10 cellular contexts compared by ENCODE assay signal in the genomic region with DNA sequence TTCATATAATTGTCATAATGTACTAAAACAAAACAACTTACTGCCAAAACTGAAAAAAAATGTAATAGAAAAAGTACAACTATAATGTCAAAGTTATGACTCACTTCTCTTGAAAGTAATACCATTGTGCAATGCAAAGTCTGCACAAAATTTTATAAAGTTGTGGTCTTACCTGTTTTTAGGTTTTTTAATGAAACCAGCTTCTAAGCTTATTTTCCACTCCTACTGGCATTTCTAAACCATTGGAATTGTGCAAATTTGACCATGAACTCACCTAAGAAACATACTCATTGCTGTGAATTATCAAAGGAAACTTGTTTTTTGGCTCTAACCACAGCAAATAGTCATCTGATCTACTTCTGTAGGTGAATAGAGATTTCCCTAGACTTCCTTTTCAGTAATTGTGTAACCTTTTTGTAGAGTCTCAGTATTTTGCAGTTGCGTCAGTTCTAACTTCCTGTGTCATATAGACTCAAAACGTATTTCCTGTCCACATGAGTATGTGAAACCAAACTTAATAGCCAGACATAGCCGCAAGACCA. TPM values are rescaled to one million over a fixed set of nuclear protein-coding genes. Genes with fewer than 3 reads are reported as not detected.
DNase-seq lines count a peak whose midpoint lies in the region; ATAC-seq and TF ChIP-seq lines count a peak whose summit lies in the region.
"Had no signal": no experiment of that assay in that cellular context is flagged by ENCODE, and none has a peak within 500 bp of the region (broad histone marks: within the 10 kb centered on the region; RNA-seq: fewer than 3 reads in every experiment).

No MANE protein-coding gene starts in this region.

- H3K27me3 ChIP-seq in ascending aorta (no peaks in the 10 kb centered on the region), heart right ventricle (no peaks in the 10 kb centered on the region)

- H3K36me3 ChIP-seq in ascending aorta = no peaks in the 10 kb centered on the region
- no peaks in the 10 kb centered on the region for H3K36me3 ChIP-seq in heart right ventricle

- intact Hi-C loops in ascending aorta (cut with DNase I) = no loop called here
- intact Hi-C loops in heart right ventricle (cut with DNase I) = loop anchor here in 6 of 10 donors (5.0 to 10.0 kb wide), 5 partner anchors 259 to 929 kb away; no protein-coding TSS in a partner anchor

- TF ChIP-seq CTCF in RWPE1 (conservative IDR thresholded peaks at IDR 0.05; ENCODE audit: low read depth) (no peak), ascending aorta (IDR thresholded peaks at IDR 0.05) (no peak), heart right ventricle (IDR thresholded peaks at IDR 0.05) (no peak)

- no peaks in the 10 kb centered on the region for H3K9me3 ChIP-seq in ascending aorta
- no peaks in the 10 kb centered on the region for H3K9me3 ChIP-seq in heart right ventricle

- ATAC-seq in GM19043 (IDR thresholded peaks at IDR 0.05; ENCODE audit: low read depth, unreplicated experiment) (peak; percentile 53), HG03060 (IDR thresholded peaks at IDR 0.05; ENCODE audit: low read depth, unreplicated experiment) (peak; percentile 59), heart right ventricle (no peak)

- POLR2A ChIA-PET in RWPE1 (lab: Yijun Ruan, JAX; ENCODE audit: low non-redundant PET) = no interaction called here

- CTCF ChIA-PET in RWPE1 (lab: Yijun Ruan, JAX) = interaction anchor here (0.8 kb wide), 1 partner anchor 86 kb away, joined by 4 read pairs; no protein-coding TSS in a partner anchor

- H3K27ac ChIP-seq in RWPE1 (no peak overlapping the region), ascending aorta (no peak overlapping the region), heart right ventricle (no peak overlapping the region)

- H3K4me3 ChIP-seq in ascending aorta (no peak overlapping the region), heart right ventricle (no peak overlapping the region)

- WGBS in heart right ventricle, 2 donors = 69 to 75% methylated on average over 3 of the region's 3 CpGs

- H3K4me1 ChIP-seq in ascending aorta (no peaks in the 10 kb centered on the region), heart right ventricle (peaks cover 0 to 7% (median under 1%) of the 10 kb centered on the region in 9 donors)

- DNase-seq in RWPE1 (ENCODE audit: low spot score) (peak; percentile 36), iris pigment epithelial cell (ENCODE audit: low read depth) (peak; percentile 90), NCI-H526 (lab: John Stamatoyannopoulos, UW) (no peak), NCI-H1436 treated with DMSO at 0.1 percent for 48 hours (lab: John Stamatoyannopoulos, UW) (no peak), ascending aorta (ENCODE audit: low spot score in 2 of 2) (no peak), heart right ventricle (no peak)
- DNase-seq: activated B cell treated with CpG ODN at 0.5 μM for 24 hours, H9 had no signal

RNA-seq across cellular contexts. Expression of a gene that starts 31.9 kb away (rescaled TPM):
- total RNA-seq in ascending aorta (85.6 TPM), heart right ventricle (10 to 100 TPM; 12.6 to 51.0 (median 19.3) TPM)
- polyA plus RNA-seq in heart right ventricle = 10 to 100 TPM; 27.1 to 32.0 TPM
- total RNA-seq: activated B cell treated with CpG ODN at 0.5 μM for 24 hours had no signal

Comparison
In these comparisons a context has a peak if more than half of its experiments do, and no peak if none do; other contexts are left out.
1. ATAC-seq: peak in GM19043 (single experiment) and HG03060 (single experiment); none in heart right ventricle (0 of 8).
2. DNase-seq: peak in RWPE1 (single experiment) and iris pigment epithelial cell (single experiment); none in NCI-H526 (0 of 2), NCI-H1436 treated with DMSO at 0.1 percent for 48 hours (single experiment), ascending aorta (0 of 2) and heart right ventricle (0 of 2).